In the genomic region with DNA sequence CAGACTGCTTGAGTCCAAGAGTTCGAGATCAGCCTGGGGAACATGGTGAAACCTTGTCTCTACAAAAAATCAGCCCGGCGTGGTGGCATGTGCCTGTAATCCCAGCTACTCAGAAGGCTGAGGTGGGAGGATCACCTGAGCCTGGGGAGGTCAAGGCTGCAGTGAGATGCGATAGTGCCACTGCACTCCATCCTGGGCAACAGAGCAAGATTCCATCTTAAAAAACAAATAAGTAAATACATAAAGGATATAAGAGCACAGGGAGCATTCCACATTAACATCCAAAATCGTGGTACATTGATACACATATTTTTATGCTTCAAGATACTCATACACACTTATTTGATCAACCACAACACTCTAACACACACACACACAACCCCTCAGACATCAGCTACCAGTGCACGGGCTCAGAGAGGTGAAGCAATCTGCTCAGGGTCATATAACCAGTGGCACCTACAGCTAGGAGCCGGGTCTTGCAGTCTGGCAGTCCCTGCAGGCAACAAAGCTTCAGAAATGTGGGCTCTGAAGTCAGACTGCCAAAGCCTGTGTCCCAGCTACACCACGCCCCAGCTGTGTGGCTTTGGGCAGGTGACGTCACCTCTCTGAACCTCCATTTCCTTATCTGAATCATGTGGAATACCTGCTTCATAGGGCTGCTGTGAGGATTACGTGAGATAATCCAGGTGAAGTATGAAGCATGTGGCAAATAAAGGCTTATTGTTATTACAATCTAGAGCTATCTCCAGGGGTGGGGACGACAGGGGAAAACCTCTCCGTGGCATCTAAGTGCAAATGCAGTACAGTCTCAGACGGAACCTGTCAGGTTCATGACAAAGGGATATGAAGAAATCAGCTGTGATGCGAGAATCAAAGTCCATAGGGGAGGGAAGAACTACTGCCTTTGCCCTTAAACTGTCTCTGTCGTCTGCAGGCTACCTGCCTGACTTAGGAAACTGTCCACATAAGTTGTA, we compare ENCODE assay signal across 10 cellular contexts. TPM values are rescaled to one million over a fixed set of nuclear protein-coding genes. Genes with fewer than 3 reads are reported as not detected.
DNase-seq lines count a peak whose midpoint lies in the region; ATAC-seq and TF ChIP-seq lines count a peak whose summit lies in the region.
"Had no signal": no experiment of that assay in that cellular context is flagged by ENCODE, and none has a peak within 500 bp of the region (broad histone marks: within the 10 kb centered on the region; RNA-seq: fewer than 3 reads in every experiment).

No MANE protein-coding gene starts in this region.

- intact Hi-C loops in dorsolateral prefrontal cortex (cut with DNase I), result no loop called here

- DNase-seq in H7, result peak; percentile 74
- DNase-seq in activated CD4-positive, alpha-beta T cell treated with anti-CD3 and anti-CD28 coated beads for 1 hour, result peak; percentile 62
- DNase-seq in effector CD4-positive, alpha-beta T cell, result peak; percentile 71
- peak; percentile 69 for DNase-seq in stimulated activated CD4-positive, alpha-beta T cell treated with anti-CD3 and anti-CD28 coated beads, Interleukin-4, amount 100 ng/mL, for 24 hours
- no peak for DNase-seq in DMS79 (lab: John Stamatoyannopoulos, UW)
- DNase-seq in dorsolateral prefrontal cortex, result no peak
- DNase-seq: caudate nucleus had no signal

- no peak overlapping the region for H3K4me3 ChIP-seq in H7 (ENCODE audit: insufficient read depth, low read depth, low read length)
- no peak overlapping the region for H3K4me3 ChIP-seq in dorsolateral prefrontal cortex

- no peak overlapping the region for H3K27ac ChIP-seq in dorsolateral prefrontal cortex
- H3K27ac ChIP-seq: neutrophil had no signal

- TF ChIP-seq CTCF in dorsolateral prefrontal cortex (IDR thresholded peaks at IDR 0.05 in 54 of 56, conservative IDR thresholded peaks at IDR 0.05 in 2 of 56; ENCODE audit: low read depth in 1 of 56, partially characterized antibody in 56 of 56), result no peak

- H3K27me3 ChIP-seq in H7 (ENCODE audit: control insufficient read depth, insufficient read depth, low read length), result peaks cover 16% of the 10 kb centered on the region
- H3K27me3 ChIP-seq in dorsolateral prefrontal cortex, result peaks cover 0 to 87% (median 32%) of the 10 kb centered on the region in 45 donors

- no peaks in the 10 kb centered on the region for H3K36me3 ChIP-seq in H7 (replicated peaks; ENCODE audit: control insufficient read depth, insufficient read depth, low read length)
- H3K36me3 ChIP-seq: neutrophil had no signal

- ATAC-seq in HG02588 (IDR thresholded peaks at IDR 0.05; ENCODE audit: unreplicated experiment) (no peak), HG03354 (IDR thresholded peaks at IDR 0.05; ENCODE audit: poor library complexity, severe bottlenecking, unreplicated experiment) (no peak)

RNA-seq across cellular contexts. Expression of a gene that starts 4.8 kb away (rescaled TPM):
- 7.9 and 8.7 TPM in 2 replicates for total RNA-seq in H7 (2014; rRNA removed; shearing (Covaris generic))
- total RNA-seq in dorsolateral prefrontal cortex, result 1 to 10 TPM in 1 of 120 experiments, under 1 TPM in 1, not detected in 118; 0.14 to 1.2 TPM

RNA-seq across cellular contexts. Expression of a gene that starts 13.9 kb away (rescaled TPM):
- total RNA-seq in H7 (2014; rRNA removed; shearing (Covaris generic)), result not detected in 2 replicates
- under 1 TPM in 6 of 120 experiments, not detected in 114; 0.26 to 0.76 (median 0.51) TPM for total RNA-seq in dorsolateral prefrontal cortex

RNA-seq across cellular contexts. Expression of a gene that starts 40.9 kb away (rescaled TPM):
- total RNA-seq in H7 (2014; rRNA removed; shearing (Covaris generic)), result 5.1 and 8.3 TPM in 2 replicates
- total RNA-seq in dorsolateral prefrontal cortex, result 10 to 100 TPM in 2 of 120 experiments, 1 to 10 TPM in 109, not detected in 9; 1.1 to 20.8 (median 2.9) TPM

RNA-seq across cellular contexts. Expression of a gene that starts 51.9 kb away (rescaled TPM):
- total RNA-seq in H7 (2014; rRNA removed; shearing (Covaris generic)), result 863 and 868 TPM in 2 replicates
- not detected for total RNA-seq in dorsolateral prefrontal cortex

RNA-seq across cellular contexts. Expression of a gene that starts 52.3 kb away (rescaled TPM):
- 13.4 and 14.6 TPM in 2 replicates for total RNA-seq in H7 (2014; rRNA removed; shearing (Covaris generic))
- total RNA-seq in dorsolateral prefrontal cortex, result 10 to 100 TPM; 17.6 to 43.2 (median 31.5) TPM

Comparison
In these comparisons a context has a peak if more than half of its experiments do, and no peak if none do; other contexts are left out.
1. DNase-seq: peak in H7 (single experiment), activated CD4-positive, alpha-beta T cell treated with anti-CD3 and anti-CD28 coated beads for 1 hour (single experiment), effector CD4-positive, alpha-beta T cell (single experiment) and stimulated activated CD4-positive, alpha-beta T cell treated with anti-CD3 and anti-CD28 coated beads, Interleukin-4, amount 100 ng/mL, for 24 hours (single experiment); none in DMS79 (single experiment) and dorsolateral prefrontal cortex (0 of 10).